Comparison of ENCODE assay signal across 8 cellular contexts in the genomic region with DNA sequence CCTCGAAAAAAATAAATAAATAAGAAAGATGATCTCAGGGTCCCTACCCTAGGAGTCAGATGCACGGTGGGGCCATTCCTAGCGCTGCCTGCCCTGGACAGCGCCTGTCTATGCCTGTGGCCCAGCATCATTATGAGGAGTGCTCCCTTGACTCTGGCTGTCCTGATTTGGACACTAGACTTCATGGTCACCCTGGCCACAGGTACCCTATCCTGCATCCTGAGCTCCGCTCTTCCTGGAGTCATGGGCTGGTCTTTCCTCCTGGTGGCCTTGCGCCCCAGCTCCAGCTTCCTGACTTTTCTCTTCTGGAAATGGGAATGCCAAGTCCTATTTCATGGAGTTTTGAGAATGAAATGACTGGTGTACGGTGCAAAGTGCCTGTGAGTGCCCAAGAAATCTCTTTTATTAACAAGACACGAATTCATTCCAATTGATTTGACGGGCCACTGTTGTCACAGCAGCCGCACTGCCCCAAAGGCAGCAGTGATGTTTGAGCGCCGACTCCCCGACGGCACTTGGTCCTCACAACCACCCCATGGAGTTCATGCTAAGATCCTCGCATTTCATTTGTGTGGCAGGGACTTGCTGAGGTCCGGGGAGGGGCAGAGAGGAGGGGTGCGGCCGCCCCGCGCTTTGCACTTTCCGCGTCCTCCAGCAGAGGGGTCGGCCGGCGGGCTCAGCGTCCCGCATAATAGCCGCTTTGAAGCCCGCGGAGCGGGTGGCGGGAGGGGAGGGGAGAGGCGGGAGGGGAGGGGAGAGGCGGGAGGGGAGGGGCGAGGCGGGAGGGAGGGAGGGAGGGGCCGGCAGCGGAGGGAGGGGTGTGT. TPM values are rescaled to one million over a fixed set of nuclear protein-coding genes. Genes with fewer than 3 reads are reported as not detected.
DNase-seq lines count a peak whose midpoint lies in the region; ATAC-seq and TF ChIP-seq lines count a peak whose summit lies in the region.

No MANE protein-coding gene starts in this region.

- peaks cover 43% of the 10 kb centered on the region for H3K27me3 Mint-ChIP-seq in nephron (ENCODE audit: low read depth)

- H2AFZ ChIP-seq in ACC112 (ENCODE audit: low read length, unreplicated experiment) (no peak overlapping the region), HCT116 (ENCODE audit: low read depth, low read length, poor library complexity, severe bottlenecking) (peak overlapping the region; percentile 91), Karpas-422 (ENCODE audit: low read length) (no peak overlapping the region)

- TF ChIP-seq CTCF in HCT116 (IDR thresholded peaks at IDR 0.05 in 2 of 3, conservative IDR thresholded peaks at IDR 0.05 in 1 of 3; ENCODE audit: borderline replicate concordance in 1 of 3, insufficient read depth in 1 of 3, low read depth in 2 of 3, low read length in 2 of 3) = peak in 1 of 3 experiments; percentile 20; a peak in 1 of 6 replicates
- TF ChIP-seq CTCF in nephron (IDR thresholded peaks at IDR 0.05; ENCODE audit: unreplicated experiment in 3 of 3) = no peak

- H3K27me3 ChIP-seq in ACC112 (ENCODE audit: insufficient read depth, low read length) (peaks cover 45% of the 10 kb centered on the region), HCT116 (ENCODE audit: insufficient read depth, low read length) (no peaks in the 10 kb centered on the region), Karpas-422 (ENCODE audit: low read length) (no peaks in the 10 kb centered on the region)

- CTCF ChIA-PET in HCT116 (lab: Charles Lee) = no interaction called here

- no peaks in the 10 kb centered on the region for H4K20me1 ChIP-seq in HCT116 (ENCODE audit: insufficient read depth)
- H4K20me1 ChIP-seq in Karpas-422 (ENCODE audit: insufficient read depth, low read depth, low read length) = no peaks in the 10 kb centered on the region

- H3K4me2 ChIP-seq in HCT116 (ENCODE audit: low read length) = peak overlapping the region; percentile 92
- no peak overlapping the region for H3K4me2 ChIP-seq in Karpas-422 (ENCODE audit: low read depth, low read length, poor library complexity, severe bottlenecking)

- RAD21 ChIA-PET in HCT116 (lab: Charles Lee; ENCODE audit: low non-redundant PET in 1 of 2, low total read pairs in 2 of 2, uncharacterized antibody in 2 of 2, unreplicated experiment in 2 of 2) = no interaction called here

- peak; percentile 62 for ATAC-seq in HCT116
- no peak for ATAC-seq in HG03460 (IDR thresholded peaks at IDR 0.05; ENCODE audit: unreplicated experiment)

- H3K4me3 ChIP-seq in ACC112 (ENCODE audit: low read depth, low read length) (peak overlapping the region; percentile 67), HCT116 (replicated peaks in 1 of 2; ENCODE audit: low read depth in 1 of 2, low read length in 2 of 2) (peak overlapping the region; percentile 71 to 72), urinary bladder (ENCODE audit: low read depth, low read length) (peak overlapping the region; percentile 45), Karpas-422 (ENCODE audit: low read length) (no peak overlapping the region)

- POLR2A ChIA-PET in HCT116 (lab: Charles Lee) = interaction anchor here (1.5 kb wide), 1 partner anchor 10 kb away, joined by 7 read pairs; no protein-coding TSS in a partner anchor

- intact Hi-C loops in HCT116 (cut with micrococcal nuclease) = no loop called here

- no peak for TF ChIP-seq RAD21 in HCT116 (IDR thresholded peaks at IDR 0.05; ENCODE audit: low read depth)

- DNase-seq in HCT116 (ENCODE audit: low read depth, low spot score) (peak; percentile 22), UCSD-AML1 (lab: John Stamatoyannopoulos, UW; ENCODE audit: unreplicated experiment) (peak; percentile 38), epidermal melanocyte (ENCODE audit: insufficient read length, low spot score) (peak; percentile 89), Karpas-422 (no peak)

- peak overlapping the region; percentile 83 to 87 (median 85) for H3K4me3 Mint-ChIP-seq in nephron

- peaks cover 43% of the 10 kb centered on the region for H3K4me1 Mint-ChIP-seq in nephron

- H3K79me2 ChIP-seq in ACC112 (ENCODE audit: control insufficient read depth, insufficient read depth, low read length, unreplicated experiment) (no peaks in the 10 kb centered on the region), HCT116 (ENCODE audit: insufficient read depth, low read length) (no peaks in the 10 kb centered on the region; the same call in 1 of the 2 replicates), Karpas-422 (ENCODE audit: low read length) (no peaks in the 10 kb centered on the region)

- H3K36me3 ChIP-seq in ACC112 (ENCODE audit: insufficient read depth, low read length) (no peaks in the 10 kb centered on the region), HCT116 (ENCODE audit: control insufficient read depth in 1 of 2, insufficient read depth in 2 of 2, low read length in 2 of 2) (no peaks in the 10 kb centered on the region), urinary bladder (ENCODE audit: insufficient read depth) (no peaks in the 10 kb centered on the region), Karpas-422 (ENCODE audit: insufficient read depth, low read length) (no peaks in the 10 kb centered on the region)

- BruUV-seq in HCT116 (replicated peaks; lab: Mats Ljungman, UMichigan) = no TSS peak

- peaks cover 5% of the 10 kb centered on the region for H3K36me3 Mint-ChIP-seq in nephron (ENCODE audit: low read depth)

- H3K27ac ChIP-seq in ACC112 (ENCODE audit: low read depth, low read length) (no peak overlapping the region), HCT116 (ENCODE audit: low read depth, low read length) (no peak overlapping the region; the same call in 1 of the 2 replicates), urinary bladder (ENCODE audit: low read depth) (no peak overlapping the region), Karpas-422 (ENCODE audit: low read length) (no peak overlapping the region)

- H3K9me2 ChIP-seq in HCT116 (ENCODE audit: insufficient read depth) (no peaks in the 10 kb centered on the region), Karpas-422 (replicated peaks; ENCODE audit: insufficient read depth, low read length) (no peaks in the 10 kb centered on the region)

- 16% methylated on average over 34 of the region's 38 CpGs for WGBS in urinary bladder

- H3K9me3 Mint-ChIP-seq in nephron = no peaks in the 10 kb centered on the region

- H3K9me3 ChIP-seq in HCT116 (ENCODE audit: control insufficient read depth in 1 of 2, insufficient read depth in 1 of 2, low read depth in 1 of 2, low read length in 2 of 2) (no peaks in the 10 kb centered on the region), Karpas-422 (ENCODE audit: low read length) (no peaks in the 10 kb centered on the region)

- peaks cover 4% of the 10 kb centered on the region for H3K4me1 ChIP-seq in ACC112 (ENCODE audit: control insufficient read depth, insufficient read depth, low read length, unreplicated experiment)
- peaks cover 14 to 27% of the 10 kb centered on the region in 2 experiments for H3K4me1 ChIP-seq in HCT116 (ENCODE audit: control insufficient read depth in 1 of 2, insufficient read depth in 2 of 2, low read length in 2 of 2)
- no peaks in the 10 kb centered on the region for H3K4me1 ChIP-seq in urinary bladder (ENCODE audit: insufficient read depth)
- no peaks in the 10 kb centered on the region for H3K4me1 ChIP-seq in Karpas-422 (ENCODE audit: low read length)

- TF ChIP-seq POLR2A in HCT116 (IDR thresholded peaks at IDR 0.05; ENCODE audit: borderline replicate concordance, extremely low read depth, insufficient read depth, insufficient read length) = no peak

- H3K9ac ChIP-seq in HCT116 (ENCODE audit: low read length) = peak overlapping the region; percentile 74
- H3K9ac ChIP-seq in Karpas-422 (ENCODE audit: low read length) = no peak overlapping the region

- peak overlapping the region in 2 of 3 experiments; percentile 57 to 86 for H3K27ac Mint-ChIP-seq in nephron

TF ChIP-seq in HCT116, 20 proteins besides CTCF, POLR2A, EP300 and RAD21:
- TF ChIP-seq TCF7L2 (IDR thresholded peaks at IDR 0.05; ENCODE audit: borderline replicate concordance, extremely low read depth, insufficient read depth, insufficient read length) = peak; percentile 44
- TF ChIP-seq, protein P1, sequence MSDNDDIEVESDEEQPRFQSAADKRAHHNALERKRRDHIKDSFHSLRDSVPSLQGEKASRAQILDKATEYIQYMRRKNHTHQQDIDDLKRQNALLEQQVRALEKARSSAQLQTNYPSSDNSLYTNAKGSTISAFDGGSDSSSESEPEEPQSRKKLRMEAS (IDR thresholded peaks at IDR 0.05) = no peak
TF ChIP-seq in HCT116: peak in this region for 1.

RNA-seq across cellular contexts. Expression of a gene that starts 0.5 kb away (rescaled TPM):
- total RNA-seq in HCT116 (2021; ENCODE audit: unreplicated experiment) (34.0 TPM), urinary bladder (20.6 TPM)
- 17.3 and 22.8 TPM in 2 replicates for polyA plus RNA-seq in HCT116 (2012)
- 8.9 TPM for polyA plus RNA-seq in urinary bladder
- total RNA-seq in Karpas-422 (2014; rRNA removed; shearing (Covaris generic); ENCODE audit: low replicate concordance) = not detected in 2 replicates

RNA-seq across cellular contexts. Expression of a gene that starts 29.5 kb away (rescaled TPM):
- total RNA-seq in HCT116 (2021; ENCODE audit: unreplicated experiment) (35.5 TPM), urinary bladder (23.5 TPM)
- polyA plus RNA-seq in HCT116 (2012) = 16.0 and 17.9 TPM in 2 replicates
- polyA plus RNA-seq in urinary bladder = 18.2 TPM
- 19.3 and 41.9 TPM in 2 replicates for total RNA-seq in Karpas-422 (2014; rRNA removed; shearing (Covaris generic); ENCODE audit: low replicate concordance)

Comparison
In these comparisons a context has a peak if more than half of its experiments do, and no peak if none do; other contexts are left out.
1. RNA of a gene that starts 0.5 kb away (total RNA-seq): 34.0 TPM in HCT116 (single experiment) and 20.6 TPM in urinary bladder (single experiment); not detected in Karpas-422; every median in the first group is over 10 times any median in the second.